ENCODE assay signal across 1 cellular context in the genomic region with DNA sequence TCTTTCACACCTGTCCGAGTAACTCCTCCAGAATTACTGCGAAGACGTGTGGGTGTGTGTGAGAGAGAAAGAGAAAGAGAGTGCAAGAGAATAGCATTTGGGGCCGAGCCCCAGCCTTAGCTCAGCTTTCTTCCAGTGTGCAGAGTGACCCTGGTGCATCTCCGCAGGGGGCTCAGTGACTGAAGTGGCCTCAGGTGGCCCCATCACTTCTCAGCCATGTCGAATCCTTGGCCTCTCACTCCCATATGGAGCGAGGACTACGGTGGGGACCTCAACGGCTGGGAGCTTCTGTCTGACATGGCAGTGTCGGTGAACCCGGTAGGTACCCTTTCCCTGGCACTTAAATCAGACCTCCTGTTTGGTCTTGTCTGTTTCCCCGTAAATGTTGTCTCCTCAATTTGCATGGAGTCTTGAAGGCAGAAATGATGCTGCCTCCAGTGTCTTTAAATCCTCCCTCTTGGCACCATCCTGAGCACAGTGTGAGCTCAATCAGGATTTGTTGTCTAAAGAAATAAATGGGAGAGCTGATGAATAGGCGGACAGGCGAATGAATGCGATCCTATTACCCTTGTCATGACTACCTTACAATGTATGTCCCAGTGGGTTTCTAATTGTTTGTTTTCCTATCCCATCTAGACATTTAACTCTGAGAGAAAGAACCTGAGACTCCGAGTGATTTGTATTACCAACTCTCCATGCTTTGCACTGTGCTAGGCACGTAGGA.
TF ChIP-seq lines count a peak whose summit lies in the region.

No MANE protein-coding gene starts in this region.

TF ChIP-seq in GM23338, 12 proteins besides CTCF, POLR2A, EP300 and RAD21 (continued from another document):
- TF ChIP-seq ZNF462 (CRISPR knock-in tag; IDR thresholded peaks at IDR 0.05) (no peak), EZH2 (IDR thresholded peaks at IDR 0.05; ENCODE audit: low read depth, unreplicated experiment) (no peak)
